Comparison of ENCODE assay signal across 21 cellular contexts in the genomic region with DNA sequence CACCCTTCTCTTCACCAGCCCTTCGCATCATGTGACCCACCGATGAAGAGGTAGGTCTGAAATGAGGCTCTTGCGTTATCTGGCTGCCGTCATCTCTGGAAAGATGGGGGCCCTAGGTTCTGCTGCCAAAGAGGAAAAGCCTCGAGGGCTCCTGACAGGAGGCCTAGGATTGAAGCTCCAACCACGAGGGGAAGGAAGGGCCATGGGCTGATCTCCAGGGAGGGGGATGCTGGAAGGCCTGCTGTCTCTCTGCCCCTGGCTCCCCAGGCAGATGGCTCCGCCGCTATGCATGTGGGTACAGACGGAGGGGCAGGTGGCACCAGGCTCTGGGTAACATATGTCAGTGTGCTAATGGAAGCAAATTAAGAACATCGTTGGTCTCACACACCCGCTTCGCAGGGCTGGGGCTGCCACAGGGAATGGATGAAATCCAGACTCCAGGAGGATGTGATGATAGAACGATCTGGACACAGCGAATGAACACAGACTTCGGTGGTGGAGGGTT. TPM values are rescaled to one million over a fixed set of nuclear protein-coding genes. Genes with fewer than 3 reads are reported as not detected.
A peak's percentile ranks its signal among the peaks of the same experiment; 100 is the strongest.
DNase-seq lines count a peak whose midpoint lies in the region; ATAC-seq and TF ChIP-seq lines count a peak whose summit lies in the region.
"Had no signal": no experiment of that assay in that cellular context is flagged by ENCODE, and none has a peak within 500 bp of the region (broad histone marks: within the 10 kb centered on the region; RNA-seq: fewer than 3 reads in every experiment).

No MANE protein-coding gene starts in this region.

- peaks cover 20% of the 10 kb centered on the region for H3K4me1 Mint-ChIP-seq in CD4-positive, alpha-beta T cell (ENCODE audit: low read depth)

- H3K79me1 ChIP-seq in mesenchymal stem cell (replicated peaks; ENCODE audit: low read length, poor library complexity, severe bottlenecking), result peaks cover 7% of the 10 kb centered on the region

- H3K36me3 Mint-ChIP-seq in CD4-positive, alpha-beta T cell (ENCODE audit: low read depth), result peaks cover 3% of the 10 kb centered on the region

- CTCF ChIA-PET in CD4-positive, alpha-beta T cell (lab: Charles Lee), result interaction anchor here (1.2 kb wide), 1 partner anchor 14 kb away, joined by 5 read pairs; no protein-coding TSS in a partner anchor

- no peak overlapping the region for H2BK120ac ChIP-seq in mesenchymal stem cell (ENCODE audit: low read depth, low read length)

- TF ChIP-seq EP300 in stomach (IDR thresholded peaks at IDR 0.05), result no peak

- WGBS in mesenchymal stem cell, result 95% methylated on average over 15 of the region's 15 CpGs
- WGBS in stomach, 5 donors, result 79 to 89% (median 84%) methylated on average over 15 of the region's 15 CpGs

- peak overlapping the region; percentile 59 for H4K91ac ChIP-seq in mesenchymal stem cell (ENCODE audit: low read length)

- no peak for ATAC-seq in HG02973 (IDR thresholded peaks at IDR 0.05; ENCODE audit: unreplicated experiment)
- ATAC-seq in CD4-positive, alpha-beta T cell (ENCODE audit: poor library complexity), result no peak
- no peak for ATAC-seq in GM21360 (IDR thresholded peaks at IDR 0.05; ENCODE audit: unreplicated experiment)
- ATAC-seq: K562; stimulated activated naive CD8-positive, alpha-beta T cell treated with anti-CD3 and anti-CD28 coated beads, Interleukin-15, amount 100 ng/mL, for 72 hours had no signal

- H3K4me3 ChIP-seq in WERI-Rb-1 (ENCODE audit: low read depth, low read length) (no peak overlapping the region), mesenchymal stem cell (ENCODE audit: insufficient read depth in 1 of 2, low read depth in 1 of 2, low read length in 2 of 2) (no peak overlapping the region), stomach (no peak overlapping the region)
- H3K4me3 ChIP-seq: K562, spleen had no signal

- H3K18ac ChIP-seq in mesenchymal stem cell (ENCODE audit: low read depth in 1 of 2, low read length in 2 of 2), result peak overlapping the region; percentile 16 to 46

- TF ChIP-seq POLR2A in stomach (IDR thresholded peaks at IDR 0.05), result no peak

- H4K8ac ChIP-seq in mesenchymal stem cell (ENCODE audit: low read length), result peak overlapping the region; percentile 77

- H3K27ac ChIP-seq in WERI-Rb-1, result peak overlapping the region; percentile 65
- H3K27ac ChIP-seq in mesenchymal stem cell (ENCODE audit: low read length, poor library complexity, severe bottlenecking), result no peak overlapping the region
- peak overlapping the region in 3 of 5 donors; percentile 31 to 68 (median 43) for H3K27ac ChIP-seq in stomach
- no peak overlapping the region for H3K27ac ChIP-seq in CD4-positive, alpha-beta T cell (ENCODE audit: low read depth, low read length)
- H3K27ac ChIP-seq: 22Rv1, parathyroid adenoma, spleen had no signal

- DNase-seq in NCI-H1105 treated with DMSO at 0.1 percent for 48 hours (lab: John Stamatoyannopoulos, UW) (peak; percentile 3), NCI-H1105 (lab: John Stamatoyannopoulos, UW) (no peak), WERI-Rb-1 (peak; percentile 81), mesenchymal stem cell (no peak), stomach (no peak)
- no peak for DNase-seq in CD4-positive, alpha-beta T cell
- DNase-seq: activated CD4-positive, alpha-beta T cell treated with anti-CD3 and anti-CD28 coated beads for 1 hour; activated CD8-positive, alpha-beta memory T cell treated with anti-CD3 and anti-CD28 coated beads, Interleukin-2, amount 50 U/mL, for 4 hours; activated naive CD4-positive, alpha-beta T cell treated with anti-CD3 and anti-CD28 coated beads, Interleukin-2, amount 50 U/mL, for 16 hours; HCEC 1CT; NCI-H1417 treated with DMSO at 0.1 percent for 48 hours; NCI-H748 treated with DMSO at 0.1 percent for 48 hours; RPMI8226; spleen; stimulated activated naive CD8-positive, alpha-beta T cell treated with anti-CD3 and anti-CD28 coated beads, Interleukin-15, amount 100 ng/mL, for 72 hours; T-helper 2 cell had no signal

- H3K4ac ChIP-seq in mesenchymal stem cell (ENCODE audit: low read depth in 1 of 2, low read length in 2 of 2), result peak overlapping the region in 1 of 2 experiments; percentile 83

- H3K27me3 ChIP-seq in WERI-Rb-1 (ENCODE audit: insufficient read depth, low read depth, severe bottlenecking) (no peaks in the 10 kb centered on the region), mesenchymal stem cell (ENCODE audit: control insufficient read depth in 1 of 2, insufficient read depth in 1 of 2, low read length in 2 of 2) (no peaks in the 10 kb centered on the region), stomach (no peaks in the 10 kb centered on the region)
- no peaks in the 10 kb centered on the region for H3K27me3 ChIP-seq in CD4-positive, alpha-beta T cell (ENCODE audit: control insufficient read depth, insufficient read depth, low read length)
- H3K27me3 ChIP-seq: spleen had no signal

- H3K36me3 ChIP-seq in WERI-Rb-1, result no peaks in the 10 kb centered on the region
- peaks cover 12 to 17% of the 10 kb centered on the region in 2 experiments for H3K36me3 ChIP-seq in mesenchymal stem cell (ENCODE audit: control insufficient read depth in 1 of 2, insufficient read depth in 2 of 2, low read depth in 1 of 2, low read length in 2 of 2)
- peaks cover 0 to 6% (median 0%) of the 10 kb centered on the region in 4 donors for H3K36me3 ChIP-seq in stomach
- H3K36me3 ChIP-seq: spleen had no signal

- no peaks in the 10 kb centered on the region for H3K27me3 Mint-ChIP-seq in CD4-positive, alpha-beta T cell

- no peak overlapping the region for H2BK5ac ChIP-seq in mesenchymal stem cell (ENCODE audit: low read depth, low read length, poor library complexity, severe bottlenecking)

- peak overlapping the region; percentile 36 for H2BK15ac ChIP-seq in mesenchymal stem cell (ENCODE audit: low read depth, poor library complexity, severe bottlenecking)

- H3K9me3 Mint-ChIP-seq in CD4-positive, alpha-beta T cell, result no peaks in the 10 kb centered on the region
- H3K9me3 Mint-ChIP-seq: stimulated activated naive CD8-positive, alpha-beta T cell treated with anti-CD3 and anti-CD28 coated beads, Interleukin-15, amount 100 ng/mL, for 72 hours had no signal

- no peak overlapping the region for H3K27ac Mint-ChIP-seq in CD4-positive, alpha-beta T cell
- H3K27ac Mint-ChIP-seq: stimulated activated naive CD8-positive, alpha-beta T cell treated with anti-CD3 and anti-CD28 coated beads, Interleukin-15, amount 100 ng/mL, for 72 hours had no signal

- H3K9ac ChIP-seq in mesenchymal stem cell (ENCODE audit: low read length), result no peak overlapping the region
- H3K9ac ChIP-seq: parathyroid adenoma had no signal

- H2BK12ac ChIP-seq in mesenchymal stem cell (ENCODE audit: low read length in 2 of 2), result no peak overlapping the region

- no peak overlapping the region for H3K4me2 ChIP-seq in mesenchymal stem cell (ENCODE audit: low read length, poor library complexity, severe bottlenecking)

- POLR2A ChIA-PET in CD4-positive, alpha-beta T cell (lab: Charles Lee), result no interaction called here

- H3K4me1 ChIP-seq in mesenchymal stem cell (ENCODE audit: control insufficient read depth, insufficient read depth, low read depth, low read length) (peaks cover 19% of the 10 kb centered on the region), stomach (peaks cover 5 to 53% (median 28%) of the 10 kb centered on the region in 4 donors)

- no peak overlapping the region for H3K14ac ChIP-seq in mesenchymal stem cell (ENCODE audit: low read length in 2 of 2)

- no peak overlapping the region for H2AFZ ChIP-seq in mesenchymal stem cell (ENCODE audit: low read depth, low read length)
- H2AFZ ChIP-seq: parathyroid adenoma had no signal

- TF ChIP-seq CTCF in WERI-Rb-1 (IDR thresholded peaks at IDR 0.05; ENCODE audit: low read depth, low read length) (no peak), stomach (IDR thresholded peaks at IDR 0.05) (no peak)
- no peak for TF ChIP-seq CTCF in CD4-positive, alpha-beta T cell (IDR thresholded peaks at IDR 0.05)

- H3K9me3 ChIP-seq in WERI-Rb-1 (ENCODE audit: severe bottlenecking), result no peaks in the 10 kb centered on the region
- no peaks in the 10 kb centered on the region for H3K9me3 ChIP-seq in mesenchymal stem cell (ENCODE audit: control insufficient read depth, low read length)
- no peaks in the 10 kb centered on the region for H3K9me3 ChIP-seq in stomach
- no peaks in the 10 kb centered on the region for H3K9me3 ChIP-seq in CD4-positive, alpha-beta T cell (ENCODE audit: control insufficient read depth, low read length)

- H2AK5ac ChIP-seq in mesenchymal stem cell (ENCODE audit: low read length, severe bottlenecking), result peak overlapping the region; percentile 74

- intact Hi-C loops in stomach (cut with DNase I; ENCODE audit: low total_unique reads), result no loop called here
- intact Hi-C loops in CD4-positive, alpha-beta T cell (cut with DNase I, micrococcal nuclease), result no loop called here

- H3K4me3 Mint-ChIP-seq in CD4-positive, alpha-beta T cell, result no peak overlapping the region
- H3K4me3 Mint-ChIP-seq: stimulated activated naive CD8-positive, alpha-beta T cell treated with anti-CD3 and anti-CD28 coated beads, Interleukin-15, amount 100 ng/mL, for 72 hours had no signal

- no peak overlapping the region for H3K23ac ChIP-seq in mesenchymal stem cell (ENCODE audit: low read length in 2 of 2)

RNA-seq across cellular contexts. Expression of a gene that starts 44.9 kb away (rescaled TPM):
- 19.0 TPM for polyA plus RNA-seq in mesenchymal stem cell (2013, experiment 1 of 2)
- 19.1 TPM for polyA plus RNA-seq in mesenchymal stem cell (2013, experiment 2 of 2)
- total RNA-seq in stomach, result 10 to 100 TPM in 4 of 5 donors, 1 to 10 TPM in 1; 7.6 to 88.9 (median 22.2) TPM
- 1 to 10 TPM; 4.1 to 5.4 (median 5.3) TPM for polyA plus RNA-seq in stomach
- 10 to 100 TPM in 1 of 2 experiments, 1 to 10 TPM in 1; 9.8 to 10.9 TPM for total RNA-seq in CD4-positive, alpha-beta T cell

Comparison
In these comparisons a context has a peak if more than half of its experiments do, and no peak if none do; other contexts are left out.
1. DNase-seq: peak in NCI-H1105 treated with DMSO at 0.1 percent for 48 hours (single experiment) and WERI-Rb-1 (single experiment); none in NCI-H1105 (single experiment), mesenchymal stem cell (single experiment), stomach (single experiment) and CD4-positive, alpha-beta T cell (0 of 10).
2. H3K27ac ChIP-seq: peak in WERI-Rb-1 (single experiment) and stomach (3 of 5); none in mesenchymal stem cell (single experiment) and CD4-positive, alpha-beta T cell (single experiment).